ENCODE assay signal across 36 cellular contexts in the genomic region with DNA sequence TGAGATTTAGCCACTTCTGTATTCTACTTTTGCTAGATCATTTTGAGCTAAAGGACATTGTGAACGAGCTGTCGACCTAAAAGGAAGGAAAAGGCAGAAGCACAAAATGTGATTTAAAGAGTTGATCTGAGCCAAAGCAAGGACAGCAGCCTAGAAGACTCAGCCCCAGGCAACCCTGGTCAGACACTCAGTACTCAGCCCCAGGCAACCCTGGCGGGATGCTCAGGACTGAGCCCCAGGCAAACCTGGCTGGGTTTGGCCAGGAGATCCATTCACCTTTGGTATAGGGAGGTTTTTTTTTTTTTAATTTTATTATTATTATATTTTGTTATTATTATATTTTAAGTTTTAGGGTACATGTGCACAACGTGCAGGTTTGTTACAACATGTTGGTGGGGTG.
"Had no signal": no experiment of that assay in that cellular context is flagged by ENCODE, and none has a peak within 500 bp of the region (broad histone marks: within the 10 kb centered on the region; RNA-seq: fewer than 3 reads in every experiment).

No MANE protein-coding gene starts in this region.

- H3K9me3 Mint-ChIP-seq: activated CD4-positive, alpha-beta T cell treated with anti-CD3 and anti-CD28 coated beads, Interleukin-2, amount 10 ng/mL, durations not matched to agents 7 days and 5 days; activated naive CD4-positive, alpha-beta T cell treated with anti-CD3 and anti-CD28 coated beads for 36 hours; activated naive CD8-positive, alpha-beta T cell treated with anti-CD3 and anti-CD28 coated beads, Interleukin-2, amount 10 ng/mL, durations not matched to agents 7 days and 5 days; activated T-cell treated with anti-CD3 and anti-CD28 coated beads, Interleukin-2, amount 50 U/mL, for 4 hours; activated T-helper 1 cell treated with anti-CD3 and anti-CD28 coated beads, Interleukin-12 subunit alpha, Interleukin-12 subunit beta, Interleukin-2, Interleukin-4 antibody, amounts not matched to agents 30 ng/mL and 10 ng/mL and 1 ng/mL, durations not matched to agents 14 hours and 24 hours and 36 hours; T-helper 1 cell treated with Interleukin-12 subunit alpha and Interleukin-12 subunit beta and Interleukin-4 antibody, amounts not matched to agents 30 μg/mL and 1 μg/mL, for 36 hours; T-helper 2 cell treated with Interferon-gamma antibody and Interleukin-4, amounts not matched to agents 5 μg/mL and 100 μg/mL, for 36 hours had no signal

- H3K27me3 ChIP-seq: adrenal gland, body of pancreas, MG63, Peyer's patch, SJSA1 had no signal

- H3K27me3 Mint-ChIP-seq: activated CD4-positive, alpha-beta T cell treated with anti-CD3 and anti-CD28 coated beads, Interleukin-2, amount 10 ng/mL, durations not matched to agents 7 days and 5 days had no signal

- H3K27ac Mint-ChIP-seq: activated CD4-positive, alpha-beta T cell treated with anti-CD3 and anti-CD28 coated beads for 36 hours; activated CD4-positive, alpha-beta T cell treated with anti-CD3 and anti-CD28 coated beads, Interleukin-2, amount 10 ng/mL, durations not matched to agents 7 days and 5 days; activated CD8-positive, alpha-beta T cell treated with anti-CD3 and anti-CD28 coated beads, Interleukin-2, amount 10 ng/mL, durations not matched to agents 7 days and 5 days; activated naive CD4-positive, alpha-beta T cell treated with anti-CD3 and anti-CD28 coated beads for 36 hours; activated naive CD8-positive, alpha-beta T cell treated with anti-CD3 and anti-CD28 coated beads, Interleukin-2, amount 10 ng/mL, durations not matched to agents 7 days and 5 days; activated T-helper 1 cell treated with anti-CD3 and anti-CD28 coated beads, Interleukin-12 subunit alpha, Interleukin-12 subunit beta, Interleukin-2, Interleukin-4 antibody, amounts not matched to agents 30 ng/mL and 10 ng/mL and 1 ng/mL, durations not matched to agents 14 hours and 24 hours and 36 hours; T-helper 1 cell treated with Interleukin-12 subunit alpha and Interleukin-12 subunit beta and Interleukin-4 antibody, amounts not matched to agents 30 μg/mL and 1 μg/mL, for 36 hours; T-helper 2 cell treated with Interferon-gamma antibody and Interleukin-4, amounts not matched to agents 5 μg/mL and 100 μg/mL, for 36 hours had no signal

- H3K4me3 Mint-ChIP-seq: activated CD4-positive, alpha-beta T cell treated with anti-CD3 and anti-CD28 coated beads for 36 hours; activated CD4-positive, alpha-beta T cell treated with anti-CD3 and anti-CD28 coated beads, Interleukin-2, amount 10 ng/mL, durations not matched to agents 7 days and 5 days; activated CD8-positive, alpha-beta T cell treated with anti-CD3 and anti-CD28 coated beads, Interleukin-2, amount 10 ng/mL, durations not matched to agents 7 days and 5 days; activated naive CD4-positive, alpha-beta T cell treated with anti-CD3 and anti-CD28 coated beads for 36 hours; activated naive CD8-positive, alpha-beta T cell treated with anti-CD3 and anti-CD28 coated beads, Interleukin-2, amount 10 ng/mL, durations not matched to agents 7 days and 5 days; activated T-cell treated with anti-CD3 and anti-CD28 coated beads, Interleukin-2, amount 50 U/mL, for 4 hours; activated T-helper 1 cell treated with anti-CD3 and anti-CD28 coated beads, Interleukin-12 subunit alpha, Interleukin-12 subunit beta, Interleukin-2, Interleukin-4 antibody, amounts not matched to agents 30 ng/mL and 10 ng/mL and 1 ng/mL, durations not matched to agents 14 hours and 24 hours and 36 hours; T-helper 1 cell treated with Interleukin-12 subunit alpha and Interleukin-12 subunit beta and Interleukin-4 antibody, amounts not matched to agents 30 μg/mL and 1 μg/mL, for 36 hours; T-helper 2 cell treated with Interferon-gamma antibody and Interleukin-4, amounts not matched to agents 5 μg/mL and 100 μg/mL, for 36 hours had no signal

- H3K4me2 ChIP-seq: SK-N-SH had no signal

- DNase-seq: activated CD4-positive, alpha-beta T cell treated with anti-CD3 and anti-CD28 coated beads for 36 hours; activated CD4-positive, alpha-beta T cell treated with anti-CD3 and anti-CD28 coated beads, Interleukin-2, amount 10 ng/mL, durations not matched to agents 7 days and 5 days; activated CD4-positive, alpha-beta T cell treated with anti-CD3 and anti-CD28 coated beads, Interleukin-2, amount 50 U/mL, for 48 hours; activated CD8-positive, alpha-beta T cell treated with anti-CD3 and anti-CD28 coated beads, Interleukin-2, amount 10 ng/mL, durations not matched to agents 7 days and 5 days; activated gamma-delta T cell treated with Interleukin-2 at 50 U/mL for 16 hours; activated naive CD4-positive, alpha-beta T cell treated with anti-CD3 and anti-CD28 coated beads for 36 hours; activated naive CD8-positive, alpha-beta T cell treated with anti-CD3 and anti-CD28 coated beads, Interleukin-2, amount 10 ng/mL, durations not matched to agents 7 days and 5 days; activated T-cell treated with anti-CD3 and anti-CD28 coated beads for 4 hours; activated T-cell treated with anti-CD3 and anti-CD28 coated beads, Interleukin-2, amount 50 U/mL, for 4 hours; body of pancreas; caudate nucleus; cerebellar nuclear complex; Kasumi-1; KBM-7; MG63; NCI-H1048; NCI-H1105 treated with DMSO at 0.1 percent for 48 hours; NCI-H1436; NCI-H1694; NCI-H1930; NCI-H2081 treated with DMSO at 0.1 percent for 48 hours; NCI-H226; NCI-H446 treated with DMSO at 0.1 percent for 48 hours; NCI-H524 treated with DMSO at 0.1 percent for 48 hours; PC-3; Peyer's patch; RPMI8226; SHP77 treated with DMSO at 0.1 percent for 48 hours; SK-N-SH had no signal

- H3K4me3 ChIP-seq: adrenal gland, body of pancreas, breast epithelium, MG63, Peyer's patch, SJSA1 had no signal

- H3K4me1 Mint-ChIP-seq: activated CD4-positive, alpha-beta T cell treated with anti-CD3 and anti-CD28 coated beads for 36 hours had no signal

- H3K9me3 ChIP-seq: adrenal gland, body of pancreas, breast epithelium, MG63, Peyer's patch, SJSA1, SK-N-SH had no signal

- H3K27ac ChIP-seq: adrenal gland, body of pancreas, breast epithelium, Peyer's patch, SJSA1 had no signal

- ATAC-seq: activated CD4-positive, alpha-beta T cell treated with anti-CD3 and anti-CD28 coated beads for 36 hours; activated CD4-positive, CD25-positive, alpha-beta regulatory T cell treated with anti-CD3 and anti-CD28 coated beads, Interleukin-2, amount 50 U/mL, for 24 hours; activated CD8-positive, alpha-beta T cell treated with anti-CD3 and anti-CD28 coated beads, Interleukin-2, amount 10 ng/mL, durations not matched to agents 7 days and 5 days; activated T-cell treated with anti-CD3 and anti-CD28 coated beads, Interleukin-2, amount 50 U/mL, for 4 hours; body of pancreas; PC-3 had no signal

- H3K9ac ChIP-seq: SK-N-SH had no signal

- H3K4me1 ChIP-seq: adrenal gland, body of pancreas, breast epithelium, Peyer's patch had no signal

- H3K36me3 ChIP-seq: adrenal gland, breast epithelium, MG63, Peyer's patch, SJSA1 had no signal
